In the genomic region with DNA sequence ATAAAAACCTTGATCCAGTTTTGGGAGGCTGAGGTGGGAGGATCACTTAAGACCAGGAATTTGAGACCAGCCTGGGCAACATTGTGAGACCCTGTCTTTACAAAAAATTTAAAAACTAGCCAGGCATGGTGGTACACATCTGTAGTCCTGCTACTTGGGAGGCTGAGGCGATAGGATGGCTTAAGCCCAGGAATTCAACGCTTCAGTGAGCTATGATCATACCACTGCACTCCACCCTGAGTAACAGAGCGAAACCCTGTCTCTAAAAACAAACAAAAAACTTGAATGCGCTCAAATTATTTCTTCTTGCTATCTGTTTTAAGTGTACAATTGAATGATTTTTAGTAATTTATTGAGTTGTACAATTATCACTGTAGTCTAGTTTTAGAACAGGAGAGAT, we compare ENCODE assay signal across 27 cellular contexts.
"Had no signal": no experiment of that assay in that cellular context is flagged by ENCODE, and none has a peak within 500 bp of the region (broad histone marks: within the 10 kb centered on the region; RNA-seq: fewer than 3 reads in every experiment).

No MANE protein-coding gene starts in this region.

- DNase-seq: activated CD4-positive, alpha-beta T cell treated with anti-CD3 and anti-CD28 coated beads for 36 hours; activated CD4-positive, CD25-positive, alpha-beta regulatory T cell; activated CD8-positive, alpha-beta memory T cell treated with anti-CD3 and anti-CD28 coated beads, Interleukin-2, amount 10 ng/mL, durations not matched to agents 7 days and 5 days; activated CD8-positive, alpha-beta T cell treated with anti-CD3 and anti-CD28 coated beads, Interleukin-2, amount 10 ng/mL, durations not matched to agents 7 days and 5 days; activated effector memory CD4-positive, alpha-beta T cell treated with anti-CD3 and anti-CD28 coated beads, Interleukin-2, amount 50 U/mL, for 16 hours; activated naive CD4-positive, alpha-beta T cell treated with anti-CD3 and anti-CD28 coated beads for 36 hours; activated naive CD8-positive, alpha-beta T cell treated with anti-CD3 and anti-CD28 coated beads for 36 hours; adrenal gland; aorta; body of pancreas; dermis blood vessel endothelial cell; effector CD8-positive, alpha-beta T cell; erythroblast; gastrocnemius medialis; midbrain; naive thymus-derived CD4-positive, alpha-beta T cell; occipital lobe; right lobe of liver; stimulated activated CD4-positive, alpha-beta T cell treated with anti-CD3 and anti-CD28 coated beads, Interleukin-2, amount 100 ng/mL, for 48 hours; stimulated activated naive CD4-positive, alpha-beta T cell treated with Interleukin-2 at 50 U/mL for 16 hours; T-helper 2 cell; testis; trophoblast cell; uterus had no signal

- H3K27ac Mint-ChIP-seq: activated CD4-positive, alpha-beta T cell treated with anti-CD3 and anti-CD28 coated beads for 36 hours; activated CD8-positive, alpha-beta memory T cell treated with anti-CD3 and anti-CD28 coated beads, Interleukin-2, amount 10 ng/mL, durations not matched to agents 7 days and 5 days; activated CD8-positive, alpha-beta T cell treated with anti-CD3 and anti-CD28 coated beads, Interleukin-2, amount 10 ng/mL, durations not matched to agents 7 days and 5 days; activated naive CD4-positive, alpha-beta T cell treated with anti-CD3 and anti-CD28 coated beads for 36 hours; activated naive CD8-positive, alpha-beta T cell treated with anti-CD3 and anti-CD28 coated beads for 36 hours had no signal

- ATAC-seq: activated CD4-positive, alpha-beta T cell treated with anti-CD3 and anti-CD28 coated beads for 36 hours; activated CD8-positive, alpha-beta memory T cell treated with anti-CD3 and anti-CD28 coated beads, Interleukin-2, amount 10 ng/mL, durations not matched to agents 7 days and 5 days; activated CD8-positive, alpha-beta T cell treated with anti-CD3 and anti-CD28 coated beads, Interleukin-2, amount 10 ng/mL, durations not matched to agents 7 days and 5 days; body of pancreas; gastrocnemius medialis; left lobe of liver; naive thymus-derived CD4-positive, alpha-beta T cell; right lobe of liver had no signal

- H3K4me3 Mint-ChIP-seq: activated CD4-positive, alpha-beta T cell treated with anti-CD3 and anti-CD28 coated beads for 36 hours; activated CD8-positive, alpha-beta memory T cell treated with anti-CD3 and anti-CD28 coated beads, Interleukin-2, amount 10 ng/mL, durations not matched to agents 7 days and 5 days; activated CD8-positive, alpha-beta T cell treated with anti-CD3 and anti-CD28 coated beads, Interleukin-2, amount 10 ng/mL, durations not matched to agents 7 days and 5 days; activated naive CD4-positive, alpha-beta T cell treated with anti-CD3 and anti-CD28 coated beads for 36 hours; activated naive CD8-positive, alpha-beta T cell treated with anti-CD3 and anti-CD28 coated beads for 36 hours; memory B cell; naive thymus-derived CD4-positive, alpha-beta T cell; neural crest cell had no signal

- H3K9me3 Mint-ChIP-seq: activated naive CD4-positive, alpha-beta T cell treated with anti-CD3 and anti-CD28 coated beads for 36 hours; activated naive CD8-positive, alpha-beta T cell treated with anti-CD3 and anti-CD28 coated beads for 36 hours; memory B cell; neural crest cell had no signal

- H3K27me3 Mint-ChIP-seq: activated CD4-positive, alpha-beta T cell treated with anti-CD3 and anti-CD28 coated beads for 36 hours; activated CD8-positive, alpha-beta memory T cell treated with anti-CD3 and anti-CD28 coated beads, Interleukin-2, amount 10 ng/mL, durations not matched to agents 7 days and 5 days; activated naive CD8-positive, alpha-beta T cell treated with anti-CD3 and anti-CD28 coated beads for 36 hours; memory B cell; naive thymus-derived CD4-positive, alpha-beta T cell had no signal
